In genomic region chr2:166424841-166425240, GRCh38 we compare ENCODE assay signal across 31 cellular contexts. TPM values are rescaled to one million over a fixed set of nuclear protein-coding genes. Genes with fewer than 3 reads are reported as not detected.
"Had no signal": no experiment of that assay in that cellular context is flagged by ENCODE, and none has a peak within 500 bp of the region (broad histone marks: within the 10 kb centered on the region; RNA-seq: fewer than 3 reads in every experiment).

No MANE protein-coding gene starts in this region.

- H3K36me3 Mint-ChIP-seq: naive B cell; naive thymus-derived CD8-positive, alpha-beta T cell; natural killer cell treated with Interleukin-12 subunit alpha and Interleukin-12 subunit beta and Interleukin-15 and Interleukin-18, amount 100 ng/mL, for 72 hours; stimulated activated memory B cell treated with anti-CD40 and anti-IgM and Interleukin-4, amounts not matched to agents 10 μg/mL and 1 μg/mL and 100 μg/mL, for 72 hours had no signal

- H3K27me3 ChIP-seq: neutrophil, pancreas, spleen, stomach, thyroid gland, tibial nerve, upper lobe of left lung, vagina had no signal

- H3K9me3 ChIP-seq: neutrophil, pancreas, psoas muscle, spleen, stomach, thoracic aorta, thyroid gland, tibial nerve, upper lobe of left lung, vagina had no signal

- H3K27ac Mint-ChIP-seq: naive thymus-derived CD8-positive, alpha-beta T cell; natural killer cell treated with Interleukin-12 subunit alpha and Interleukin-12 subunit beta and Interleukin-15 and Interleukin-18, amount 100 ng/mL, for 72 hours; nephron progenitor cell; progenitor cell of endocrine pancreas; stimulated activated memory B cell treated with anti-CD40 and anti-IgM and Interleukin-4, amounts not matched to agents 10 μg/mL and 1 μg/mL and 100 μg/mL, for 72 hours; stimulated activated naive CD8-positive, alpha-beta T cell treated with anti-CD3 and anti-CD28 coated beads, Interleukin-15, Interleukin-2, amounts not matched to agents 100 ng/mL and 50 ng/mL, for 24 hours had no signal

- ATAC-seq: naive thymus-derived CD8-positive, alpha-beta T cell; natural killer cell treated with Interleukin-12 subunit alpha and Interleukin-12 subunit beta and Interleukin-15 and Interleukin-18, amount 100 ng/mL, for 72 hours; pancreas; psoas muscle; right cardiac atrium; sciatic nerve; stimulated activated memory B cell treated with anti-CD40 and anti-IgM and Interleukin-4, amounts not matched to agents 10 μg/mL and 1 μg/mL and 100 μg/mL, for 72 hours had no signal

- H3K4me1 ChIP-seq: pancreas, psoas muscle, spleen, stomach, thyroid gland, upper lobe of left lung, vagina had no signal

- H3K36me3 ChIP-seq: neutrophil, pancreas, spleen, stomach, thoracic aorta, thyroid gland, tibial nerve, upper lobe of left lung, vagina had no signal

- DNase-seq: naive B cell; naive thymus-derived CD8-positive, alpha-beta T cell; nephron progenitor cell; nucleus accumbens; pancreas; psoas muscle; right cardiac atrium; spleen; stimulated activated CD4-positive, alpha-beta T cell treated with anti-CD3 and anti-CD28 coated beads, Interleukin-12 subunit alpha, Interleukin-12 subunit beta, amount 100 ng/mL, for 4 hours; stimulated activated CD4-positive, alpha-beta T cell treated with anti-CD3 and anti-CD28 coated beads, Interleukin-1b, Interleukin-23, amount 100 ng/mL, for 48 hours; stimulated activated CD4-positive, alpha-beta T cell treated with anti-CD3 and anti-CD28 coated beads, Interleukin-4, amount 100 ng/mL, for 1 hour; stimulated activated CD4-positive, alpha-beta T cell treated with anti-CD3 and anti-CD28 coated beads, Interleukin-4, amount 100 ng/mL, for 4 hours; stimulated activated CD8-positive, alpha-beta memory T cell treated with anti-CD3 and anti-CD28 coated beads, Interleukin-4, amount 100 ng/mL, for 48 hours; stimulated activated naive CD4-positive, alpha-beta T cell treated with Interleukin-2 at 50 U/mL for 16 hours; stomach; thyroid gland; trophoblast cell; upper lobe of left lung had no signal

- H3K27me3 Mint-ChIP-seq: naive B cell; naive thymus-derived CD8-positive, alpha-beta T cell; natural killer cell treated with Interleukin-12 subunit alpha and Interleukin-12 subunit beta and Interleukin-15 and Interleukin-18, amount 100 ng/mL, for 72 hours; progenitor cell of endocrine pancreas; stimulated activated memory B cell treated with anti-CD40 and anti-IgM and Interleukin-4, amounts not matched to agents 10 μg/mL and 1 μg/mL and 100 μg/mL, for 72 hours; stimulated activated naive CD8-positive, alpha-beta T cell treated with anti-CD3 and anti-CD28 coated beads, Interleukin-15, Interleukin-2, amounts not matched to agents 100 ng/mL and 50 ng/mL, for 24 hours had no signal

- FAIRE-seq: pancreas, urothelium cell line had no signal

- H3K4me1 Mint-ChIP-seq: naive B cell; naive thymus-derived CD8-positive, alpha-beta T cell; nephron progenitor cell; neural crest cell; stimulated activated memory B cell treated with anti-CD40 and anti-IgM and Interleukin-4, amounts not matched to agents 10 μg/mL and 1 μg/mL and 100 μg/mL, for 72 hours had no signal

- H3K4me3 Mint-ChIP-seq: naive B cell; naive thymus-derived CD8-positive, alpha-beta T cell; natural killer cell treated with Interleukin-12 subunit alpha and Interleukin-12 subunit beta and Interleukin-15 and Interleukin-18, amount 100 ng/mL, for 72 hours; nephron progenitor cell; neural crest cell; stimulated activated memory B cell treated with anti-CD40 and anti-IgM and Interleukin-4, amounts not matched to agents 10 μg/mL and 1 μg/mL and 100 μg/mL, for 72 hours; stimulated activated naive CD8-positive, alpha-beta T cell treated with anti-CD3 and anti-CD28 coated beads, Interleukin-15, Interleukin-2, amounts not matched to agents 100 ng/mL and 50 ng/mL, for 24 hours had no signal

- H3K4me2 ChIP-seq: smooth muscle cell had no signal

- H3K9me3 Mint-ChIP-seq: nephron progenitor cell; neural crest cell; stimulated activated memory B cell treated with anti-CD40 and anti-IgM and Interleukin-4, amounts not matched to agents 10 μg/mL and 1 μg/mL and 100 μg/mL, for 72 hours; stimulated activated naive CD8-positive, alpha-beta T cell treated with anti-CD3 and anti-CD28 coated beads, Interleukin-15, Interleukin-2, amounts not matched to agents 100 ng/mL and 50 ng/mL, for 24 hours had no signal

- H3K4me3 ChIP-seq: pancreas, psoas muscle, skin epidermis, smooth muscle cell, spleen, stomach, thoracic aorta, thyroid gland, tibial nerve, upper lobe of left lung, vagina had no signal

- H3K27ac ChIP-seq: neutrophil, pancreas, psoas muscle, skin epidermis, spleen, stomach, thoracic aorta, thyroid gland, tibial nerve, upper lobe of left lung, vagina had no signal

RNA-seq across cellular contexts. Expression of gene SCN9A, which starts 49.1 kb away (rescaled TPM):
- total RNA-seq: naive thymus-derived CD8-positive, alpha-beta T cell had no signal
- polyA plus RNA-seq: smooth muscle cell had no signal
